Comparison of ENCODE assay signal across 9 cellular contexts in the genomic region with DNA sequence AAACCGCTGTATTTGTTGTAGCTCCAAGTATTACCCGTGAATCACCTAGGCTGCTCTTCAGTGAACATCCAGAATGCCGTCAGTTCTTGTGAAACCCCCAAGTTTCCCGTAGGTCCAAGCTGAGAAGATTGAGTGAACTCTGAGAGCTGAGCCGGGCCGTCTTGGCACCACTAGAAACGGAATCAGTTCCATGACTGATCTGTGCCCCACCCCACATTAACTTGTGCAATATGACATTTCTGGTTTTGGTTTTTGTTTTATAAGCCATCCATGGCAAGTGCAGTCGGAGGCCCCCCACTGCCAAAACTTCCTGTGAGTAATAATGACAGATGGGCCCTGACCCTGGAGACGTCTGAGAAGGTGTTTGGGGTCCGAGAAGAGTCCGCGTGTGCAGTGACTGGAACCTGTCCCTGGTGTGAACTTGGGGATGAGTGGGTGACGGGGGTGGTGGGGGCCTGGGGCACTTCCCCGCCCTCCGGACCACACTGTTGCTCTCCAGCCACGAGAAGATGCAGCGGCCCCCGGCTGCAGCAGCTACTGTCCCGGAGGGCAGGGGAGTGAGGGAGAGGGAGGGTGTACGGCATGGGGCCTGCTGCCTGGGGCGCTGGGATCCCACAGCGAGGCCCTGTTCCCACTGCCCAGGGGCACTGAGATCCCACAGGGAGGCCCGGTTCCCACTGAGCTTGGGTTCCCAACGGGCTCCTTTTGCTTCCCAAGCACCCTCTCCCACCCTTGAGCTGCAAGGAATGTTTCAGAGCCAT. TPM values are rescaled to one million over a fixed set of nuclear protein-coding genes. Genes with fewer than 3 reads are reported as not detected.
DNase-seq lines count a peak whose midpoint lies in the region; ATAC-seq and TF ChIP-seq lines count a peak whose summit lies in the region.
"Had no signal": no experiment of that assay in that cellular context is flagged by ENCODE, and none has a peak within 500 bp of the region (broad histone marks: within the 10 kb centered on the region; RNA-seq: fewer than 3 reads in every experiment).

No MANE protein-coding gene starts in this region.

- H3K4me2 ChIP-seq in neuronal stem cell (ENCODE audit: insufficient read depth, low read length, poor library complexity, severe bottlenecking), result no peak overlapping the region

- H3K27ac Mint-ChIP-seq in T-helper 17 cell, result no peak overlapping the region

- H3K79me1 ChIP-seq in neuronal stem cell (ENCODE audit: low read depth, low read length), result peaks cover 3% of the 10 kb centered on the region

- H3K4me3 Mint-ChIP-seq in T-helper 17 cell, result no peak overlapping the region

- intact Hi-C loops in esophagus muscularis mucosa (cut with DNase I), result no loop called here

- H3K27ac ChIP-seq in neuronal stem cell (replicated peaks; ENCODE audit: low read length), result no peak overlapping the region
- no peak overlapping the region for H3K27ac ChIP-seq in esophagus muscularis mucosa (replicated peaks in 1 of 4)

- H3K27me3 Mint-ChIP-seq in T-helper 17 cell, result no peaks in the 10 kb centered on the region

- no peaks in the 10 kb centered on the region for H3K36me3 ChIP-seq in neuronal stem cell (replicated peaks in 1 of 2; ENCODE audit: control insufficient read depth in 2 of 2, insufficient read depth in 2 of 2, low read length in 2 of 2)
- H3K36me3 ChIP-seq in esophagus muscularis mucosa, result peaks cover 0 to 29% (median 25%) of the 10 kb centered on the region in 4 donors

- peak overlapping the region; percentile 37 for H2BK15ac ChIP-seq in neuronal stem cell (ENCODE audit: low read length)

- TF ChIP-seq POLR2A in esophagus muscularis mucosa (IDR thresholded peaks at IDR 0.05; ENCODE audit: low read depth), result no peak

- peaks cover 10% of the 10 kb centered on the region for H3K36me3 Mint-ChIP-seq in T-helper 17 cell (ENCODE audit: low read depth)

- WGBS in neuronal stem cell (ENCODE audit: extremely low coverage in 2 of 2, insufficient read length in 2 of 2, insufficient replicate concordance in 1 of 2), 2 donors, result no CpG with 5 or more reads among the region's 24 CpGs
- WGBS in esophagus muscularis mucosa, result 79% methylated on average over 20 of the region's 24 CpGs

- no peak overlapping the region for H2BK5ac ChIP-seq in neuronal stem cell (ENCODE audit: low read length)

- H2AFZ ChIP-seq in neuronal stem cell (ENCODE audit: low read length), result no peak overlapping the region

- TF ChIP-seq EP300 in esophagus muscularis mucosa (IDR thresholded peaks at IDR 0.05), result no peak

- peak; percentile 86 for ATAC-seq in GM18508 (IDR thresholded peaks at IDR 0.05; ENCODE audit: insufficient read depth, unreplicated experiment)
- peak; percentile 89 for ATAC-seq in GM21619 (IDR thresholded peaks at IDR 0.05; ENCODE audit: unreplicated experiment)
- ATAC-seq in T-helper 17 cell, result no peak

- no peak for TF ChIP-seq CTCF in esophagus muscularis mucosa (IDR thresholded peaks at IDR 0.05)

- H4K91ac ChIP-seq in neuronal stem cell (ENCODE audit: low read depth, low read length, poor library complexity), result no peak overlapping the region

- peaks cover 29% of the 10 kb centered on the region for H3K4me1 Mint-ChIP-seq in T-helper 17 cell

- no peak overlapping the region for H3K9ac ChIP-seq in neuronal stem cell (ENCODE audit: low read depth, low read length, poor library complexity)

- H3K9me3 ChIP-seq in neuronal stem cell (replicated peaks in 1 of 2; ENCODE audit: control insufficient read depth in 2 of 2, insufficient read depth in 1 of 2, low read depth in 1 of 2, low read length in 2 of 2) (no peaks in the 10 kb centered on the region), esophagus muscularis mucosa (no peaks in the 10 kb centered on the region), T-helper 17 cell (ENCODE audit: control insufficient read depth, low read length, poor library complexity, severe bottlenecking) (no peaks in the 10 kb centered on the region)

- no peak overlapping the region for H4K8ac ChIP-seq in neuronal stem cell (ENCODE audit: low read depth, low read length)

- H3K27me3 ChIP-seq in neuronal stem cell (ENCODE audit: control insufficient read depth in 3 of 3, insufficient read depth in 3 of 3, low read depth in 1 of 3, low read length in 3 of 3) (no peaks in the 10 kb centered on the region), esophagus muscularis mucosa (no peaks in the 10 kb centered on the region)

- no peak overlapping the region for H3K4ac ChIP-seq in neuronal stem cell (ENCODE audit: low read length)

- no peak overlapping the region for H3K23ac ChIP-seq in neuronal stem cell (ENCODE audit: low read depth, low read length, poor library complexity)

- H3K14ac ChIP-seq in neuronal stem cell (ENCODE audit: low read length), result no peak overlapping the region

- DNase-seq in MV-4-11 (lab: John Stamatoyannopoulos, UW) (peak; percentile 63), neuronal stem cell (ENCODE audit: low spot score) (no peak), esophagus muscularis mucosa (ENCODE audit: extremely low spot score) (no peak), amygdala (lab: John Stamatoyannopoulos, UW) (no peak), T-helper 17 cell (no peak)
- DNase-seq in stimulated activated CD4-positive, alpha-beta T cell treated with anti-CD3 and anti-CD28 coated beads, Interleukin-12 subunit alpha, Interleukin-12 subunit beta, amount 100 ng/mL, for 4 hours, result no peak
- DNase-seq: NCI-H2081 treated with DMSO at 0.1 percent for 48 hours had no signal

- no peak overlapping the region for H2BK12ac ChIP-seq in neuronal stem cell (ENCODE audit: low read length)

- H3K4me1 ChIP-seq in neuronal stem cell (ENCODE audit: control insufficient read depth in 2 of 2, insufficient read depth in 1 of 2, low read depth in 1 of 2, low read length in 2 of 2) (peaks cover 0 to 5% of the 10 kb centered on the region in 2 donors), esophagus muscularis mucosa (peaks cover 8 to 67% (median 60%) of the 10 kb centered on the region in 4 donors)

- H2BK120ac ChIP-seq in neuronal stem cell (ENCODE audit: low read depth, low read length), result no peak overlapping the region

- no peak overlapping the region for H3K4me3 ChIP-seq in neuronal stem cell (ENCODE audit: low read length in 2 of 2)
- H3K4me3 ChIP-seq in esophagus muscularis mucosa, result no peak overlapping the region

- H3K18ac ChIP-seq in neuronal stem cell (ENCODE audit: low read length), result peak overlapping the region; percentile 48

- H2AK5ac ChIP-seq in neuronal stem cell (ENCODE audit: low read depth, low read length), result peak overlapping the region; percentile 90

RNA-seq across cellular contexts. Expression of gene NFATC1, which starts 26.5 kb away (rescaled TPM):
- 4.7 TPM for polyA plus RNA-seq in neuronal stem cell (2013, experiment 1 of 2)
- 5.2 TPM for polyA plus RNA-seq in neuronal stem cell (2013, experiment 2 of 2)
- total RNA-seq in esophagus muscularis mucosa (10 to 100 TPM; 15.0 to 22.0 (median 17.8) TPM), T-helper 17 cell (10 to 100 TPM; 73.4 to 77.8 TPM)
